In genomic region chr3:37443363-37444035, GRCh38 we compare ENCODE assay signal across 17 cellular contexts.
"Had no signal": no experiment of that assay in that cellular context is flagged by ENCODE, and none has a peak within 500 bp of the region (broad histone marks: within the 10 kb centered on the region; RNA-seq: fewer than 3 reads in every experiment).

No MANE protein-coding gene starts in this region.

- H3K27me3 ChIP-seq: ascending aorta had no signal

- H3K4me3 ChIP-seq: ascending aorta, dorsolateral prefrontal cortex, left ventricle myocardium inferior had no signal

- H3K36me3 ChIP-seq: ascending aorta, left ventricle myocardium inferior had no signal

- H3K9me3 ChIP-seq: ascending aorta, left ventricle myocardium inferior had no signal

- DNase-seq: activated CD4-positive, alpha-beta T cell treated with anti-CD3 and anti-CD28 coated beads for 1 hour; activated CD4-positive, alpha-beta T cell treated with anti-CD3 and anti-CD28 coated beads, Interleukin-2, amount 50 U/mL, for 4 hours; activated naive CD4-positive, alpha-beta T cell treated with anti-CD3 and anti-CD28 coated beads for 36 hours; dorsolateral prefrontal cortex; endodermal cell; erythroblast; left ventricle myocardium inferior; nucleus accumbens; posterior cingulate gyrus; stimulated activated CD4-positive, alpha-beta T cell treated with anti-CD3 and anti-CD28 coated beads, Interleukin-2, amount 100 ng/mL, for 48 hours; stimulated activated naive B cell treated with anti-CD40 and anti-IgM and Interleukin-4, amounts not matched to agents 10 μg/mL and 1 μg/mL and 100 μg/mL, for 72 hours; substantia nigra; T-cell; T1000 had no signal

- H3K27ac ChIP-seq: dorsolateral prefrontal cortex, left ventricle myocardium inferior had no signal

- H3K4me3 Mint-ChIP-seq: activated naive CD4-positive, alpha-beta T cell treated with anti-CD3 and anti-CD28 coated beads for 36 hours; endodermal cell; natural killer cell treated with Interleukin-12 subunit alpha and Interleukin-12 subunit beta and Interleukin-15 and Interleukin-18, amount 100 ng/mL, for 72 hours; stimulated activated naive B cell treated with anti-CD40 and anti-IgM and Interleukin-4, amounts not matched to agents 10 μg/mL and 1 μg/mL and 100 μg/mL, for 72 hours; T-cell had no signal

- H3K36me3 Mint-ChIP-seq: natural killer cell treated with Interleukin-12 subunit alpha and Interleukin-12 subunit beta and Interleukin-15 and Interleukin-18, amount 100 ng/mL, for 72 hours had no signal

- ATAC-seq: stimulated activated naive B cell treated with anti-CD40 and anti-IgM and Interleukin-4, amounts not matched to agents 10 μg/mL and 1 μg/mL and 100 μg/mL, for 72 hours; T-cell had no signal

- H3K4me1 ChIP-seq: left ventricle myocardium inferior had no signal

- H3K27ac Mint-ChIP-seq: activated naive CD4-positive, alpha-beta T cell treated with anti-CD3 and anti-CD28 coated beads for 36 hours; activated T-helper 2 cell treated with anti-CD3 and anti-CD28 coated beads, Interferon-gamma antibody, Interleukin-2, Interleukin-4, amounts not matched to agents 10 μg/mL and 5 μg/mL and 100 μg/mL, durations not matched to agents 14 hours and 24 hours and 36 hours; endodermal cell; natural killer cell treated with Interleukin-12 subunit alpha and Interleukin-12 subunit beta and Interleukin-15 and Interleukin-18, amount 100 ng/mL, for 72 hours; stimulated activated naive B cell treated with anti-CD40 and anti-IgM and Interleukin-4, amounts not matched to agents 10 μg/mL and 1 μg/mL and 100 μg/mL, for 72 hours; T-cell had no signal

- H3K4me1 Mint-ChIP-seq: endodermal cell; stimulated activated naive B cell treated with anti-CD40 and anti-IgM and Interleukin-4, amounts not matched to agents 10 μg/mL and 1 μg/mL and 100 μg/mL, for 72 hours; T-cell had no signal

- H3K9me3 Mint-ChIP-seq: activated naive CD4-positive, alpha-beta T cell treated with anti-CD3 and anti-CD28 coated beads for 36 hours; activated T-helper 2 cell treated with anti-CD3 and anti-CD28 coated beads, Interferon-gamma antibody, Interleukin-2, Interleukin-4, amounts not matched to agents 10 μg/mL and 5 μg/mL and 100 μg/mL, durations not matched to agents 14 hours and 24 hours and 36 hours; endodermal cell; natural killer cell treated with Interleukin-12 subunit alpha and Interleukin-12 subunit beta and Interleukin-15 and Interleukin-18, amount 100 ng/mL, for 72 hours; stimulated activated naive B cell treated with anti-CD40 and anti-IgM and Interleukin-4, amounts not matched to agents 10 μg/mL and 1 μg/mL and 100 μg/mL, for 72 hours; T-cell had no signal
